In the genomic region with DNA sequence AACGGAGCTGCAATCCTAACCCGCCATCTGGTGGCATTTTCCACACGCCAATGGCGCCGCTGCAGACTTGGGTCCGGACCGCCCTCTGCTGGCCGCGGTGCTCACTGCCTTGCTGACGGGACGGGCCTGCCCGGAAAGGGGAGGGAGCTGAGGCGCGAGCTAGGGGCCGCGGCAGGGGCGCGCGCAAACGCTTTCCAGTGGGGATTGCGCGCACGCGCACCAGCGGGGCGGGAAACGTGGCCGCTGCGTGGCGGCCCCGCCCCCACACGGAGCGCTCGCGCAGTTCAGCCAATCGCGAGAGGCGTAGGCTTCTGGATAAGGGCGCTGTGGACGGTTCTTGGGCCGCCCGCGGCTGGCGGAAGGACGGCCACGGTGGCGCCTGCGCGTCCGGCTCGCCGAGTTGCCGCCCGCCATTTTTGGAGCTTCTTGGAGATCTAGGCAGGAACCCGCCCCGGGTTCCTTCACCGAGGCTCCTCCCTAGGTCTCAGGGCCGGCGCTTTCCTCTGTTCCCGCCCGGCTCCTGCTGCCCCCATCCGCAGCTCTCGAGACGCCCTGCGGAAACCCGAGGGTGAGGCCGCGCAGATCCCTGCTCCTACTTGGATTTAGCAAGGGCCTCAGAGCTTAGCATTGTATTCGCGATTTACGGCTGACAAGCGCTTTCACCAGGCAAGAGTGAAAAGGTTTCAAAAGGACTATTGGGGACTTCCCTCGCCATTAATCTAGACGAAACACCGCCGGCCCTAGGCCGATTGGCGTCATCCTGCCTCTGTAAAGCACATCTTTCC, we compare ENCODE assay signal across 1 cellular context.
TF ChIP-seq lines count a peak whose summit lies in the region.

TSS of gene STAG1 (minus strand) at position 52 of the 785 bp plus-strand sequence. CDS start 121,480 bp downstream, outside the sequence.

TF ChIP-seq in H1, 55 proteins besides CTCF, POLR2A, EP300 and RAD21 (continued from another document):
- TF ChIP-seq SIRT6 (IDR thresholded peaks at IDR 0.05; ENCODE audit: low read length) (no peak), MAFK (IDR thresholded peaks at IDR 0.05; ENCODE audit: low read depth, low read length) (no peak)
TF ChIP-seq in H1: peak in this region for 32.
